ENCODE assay signal across 8 cellular contexts in genomic region chr10:27155073-27155754, GRCh38. TPM values are rescaled to one million over a fixed set of nuclear protein-coding genes. Genes with fewer than 3 reads are reported as not detected.
DNase-seq lines count a peak whose midpoint lies in the region; ATAC-seq and TF ChIP-seq lines count a peak whose summit lies in the region.

Gene MASTL, plus strand, starts transcription at chr10:27155352. Its CDS starts 75 bp downstream, at chr10:27155427.

- no peaks in the 10 kb centered on the region for H3F3A ChIP-seq in smooth muscle cell (ENCODE audit: low read depth)

- CTCF ChIA-PET in activated B cell treated with CpG ODN at 0.5 μM for 24 hours (lab: Charles Lee), result no interaction called here

- H3K9me3 ChIP-seq in smooth muscle cell (replicated peaks; ENCODE audit: low read depth), result no peaks in the 10 kb centered on the region

- H3K4me3 ChIP-seq in cardiac fibroblast (replicated peaks in 1 of 2; ENCODE audit: low read depth in 2 of 2, low read length in 2 of 2) (peak within 1 kb of the TSS; percentile 65 to 95), smooth muscle cell (peak within 1 kb of the TSS; percentile 97)

- H3K4me1 ChIP-seq in smooth muscle cell (ENCODE audit: low read depth), result peaks cover 17% of the 10 kb centered on the region

- H3K36me3 ChIP-seq in smooth muscle cell (ENCODE audit: low read depth), result no peaks in the 10 kb centered on the region

- H3K27ac ChIP-seq in smooth muscle cell (ENCODE audit: low read depth), result peak within 1 kb of the TSS; percentile 100

- H3K36me3 Mint-ChIP-seq in activated B cell treated with CpG ODN at 0.5 μM for 24 hours (ENCODE audit: low read depth), result peaks cover 48% of the 10 kb centered on the region

- H3K27me3 Mint-ChIP-seq in activated B cell treated with CpG ODN at 0.5 μM for 24 hours, result no peaks in the 10 kb centered on the region

- H2AFZ ChIP-seq in smooth muscle cell (ENCODE audit: low read depth), result peak within 1 kb of the TSS; percentile 89

- H3K4me3 Mint-ChIP-seq in activated B cell treated with CpG ODN at 0.5 μM for 24 hours, result peak within 1 kb of the TSS; percentile 100

- POLR2A ChIA-PET in activated B cell treated with CpG ODN at 0.5 μM for 24 hours (lab: Charles Lee), result interaction anchor here (0.6 to 4.2 kb wide), 18 partner anchors 19 to 1378 kb away, joined by 3 to 75 read pairs (median 7); partner anchors contain the start of genes ACBD5, ANKRD26, APBB1IP and PDSS1

- peaks cover 34% of the 10 kb centered on the region for H4K20me1 ChIP-seq in smooth muscle cell (ENCODE audit: low read depth)

- no peak for TF ChIP-seq CTCF in activated B cell treated with CpG ODN at 0.5 μM for 24 hours (IDR thresholded peaks at IDR 0.05)
- no peak for TF ChIP-seq CTCF in cardiac fibroblast (IDR thresholded peaks at IDR 0.05; ENCODE audit: low read depth, low read length)
- no peak for TF ChIP-seq CTCF in smooth muscle cell (IDR thresholded peaks at IDR 0.05; ENCODE audit: borderline replicate concordance, insufficient read depth, poor library complexity, severe bottlenecking)

- no peaks in the 10 kb centered on the region for H3K9me3 Mint-ChIP-seq in activated B cell treated with CpG ODN at 0.5 μM for 24 hours

- 1% methylated on average over 50 of the region's 55 CpGs for WGBS in smooth muscle cell (ENCODE audit: low lambda C conversion rate)

- peak within 1 kb of the TSS; percentile 100 for H3K27ac Mint-ChIP-seq in activated B cell treated with CpG ODN at 0.5 μM for 24 hours

- H3K9ac ChIP-seq in smooth muscle cell (ENCODE audit: low read depth), result peak within 1 kb of the TSS; percentile 99

- DNase-seq in ACHN, result peak; percentile 89
- DNase-seq in NCI-H2171 treated with DMSO at 0.1 percent for 48 hours (lab: John Stamatoyannopoulos, UW), result peak; percentile 67
- DNase-seq in activated B cell treated with CpG ODN at 0.5 μM for 24 hours, result peak; percentile 97
- DNase-seq in cardiac fibroblast (ENCODE audit: low read depth in 2 of 2), result peak; percentile 96 to 97
- DNase-seq in iPS-NIHi7 (ENCODE audit: extremely low spot score), result peak; percentile 91
- DNase-seq in smooth muscle cell (lab: John Stamatoyannopoulos, UW; ENCODE audit: unreplicated experiment), result peak; percentile 86

- in situ Hi-C loops in ACHN (cut with HindIII; ENCODE audit: low pct_ligation_motif_present, low pct_unique_long_range_greater_than_20kb, low sequenced_read_pairs), result no loop called here

- H3K4me2 ChIP-seq in smooth muscle cell, result peak within 1 kb of the TSS; percentile 98

- no peaks in the 10 kb centered on the region for H3K27me3 ChIP-seq in smooth muscle cell (ENCODE audit: low read depth)

- peaks cover 44% of the 10 kb centered on the region for H3K4me1 Mint-ChIP-seq in activated B cell treated with CpG ODN at 0.5 μM for 24 hours

- ATAC-seq in GM18858 (IDR thresholded peaks at IDR 0.05; ENCODE audit: unreplicated experiment) (peak; percentile 72), HG03066 (IDR thresholded peaks at IDR 0.05; ENCODE audit: low read depth, unreplicated experiment) (peak; percentile 67), activated B cell treated with CpG ODN at 0.5 μM for 24 hours (ENCODE audit: low read depth) (peak; percentile 84)

- intact Hi-C loops in activated B cell treated with CpG ODN at 0.5 μM for 24 hours (cut with micrococcal nuclease), result loop anchor here (1.0 to 10.0 kb wide), 6 partner anchors 87 to 1180 kb away; partner anchors contain the start of genes MPP7 and RAB18

- H3K79me2 ChIP-seq in smooth muscle cell (ENCODE audit: low read depth), result peaks cover 64% of the 10 kb centered on the region

RNA-seq across cellular contexts. Expression of gene MASTL, which starts in this region (rescaled TPM):
- total RNA-seq in activated B cell treated with CpG ODN at 0.5 μM for 24 hours (11.2 and 12.4 TPM in 2 replicates), smooth muscle cell (18.2 and 19.1 TPM in 2 replicates)
- 8.7 and 9.6 TPM in 2 replicates for polyA plus RNA-seq in smooth muscle cell

Comparison
In these comparisons a context has a peak if more than half of its experiments do, and no peak if none do; other contexts are left out.
1. Peak in every context shown above with its lines: DNase-seq, ATAC-seq, H3K4me3 ChIP-seq and H3K27ac ChIP-seq.